In the genomic region with DNA sequence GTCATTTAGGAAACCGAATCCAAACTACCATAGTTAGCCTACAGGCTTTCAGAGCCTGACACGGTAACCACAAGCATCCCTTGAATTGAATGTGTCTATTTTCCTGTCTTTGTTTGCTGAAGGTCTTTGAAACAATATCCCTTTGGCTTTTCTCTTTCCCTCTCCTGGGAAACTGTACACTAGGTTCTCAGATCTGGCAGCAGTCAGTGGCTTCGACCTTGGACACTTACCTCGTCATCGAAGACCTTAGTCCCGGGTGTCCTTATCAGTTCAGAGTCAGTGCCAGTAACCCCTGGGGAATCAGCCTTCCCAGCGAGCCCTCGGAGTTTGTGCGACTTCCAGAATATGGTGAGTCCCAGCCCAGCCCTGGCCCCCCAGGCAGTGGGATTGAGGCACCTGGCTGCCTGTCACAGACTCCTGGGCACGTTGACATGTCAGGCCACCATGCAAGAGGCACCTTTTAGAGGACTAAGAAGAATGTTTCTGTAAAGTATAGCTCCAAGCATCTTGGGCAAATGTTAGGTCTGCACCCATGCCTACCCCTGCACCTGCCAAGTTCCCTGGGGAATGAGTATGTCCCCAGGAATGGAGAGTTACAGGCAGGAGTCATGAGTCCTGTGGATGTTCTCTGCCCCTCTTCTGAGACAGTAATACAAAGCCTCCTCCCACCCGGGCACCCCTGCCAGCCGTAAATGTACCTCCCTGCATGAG, we compare ENCODE assay signal across 1 cellular context.
A peak's percentile ranks its signal among the peaks of the same experiment; 100 is the strongest.
TF ChIP-seq lines count a peak whose summit lies in the region.

No MANE protein-coding gene starts in this region.

TF ChIP-seq in HepG2, 621 proteins besides CTCF, POLR2A, EP300 and RAD21 (continued from another document and continues in another):
- TF ChIP-seq, protein P1, sequence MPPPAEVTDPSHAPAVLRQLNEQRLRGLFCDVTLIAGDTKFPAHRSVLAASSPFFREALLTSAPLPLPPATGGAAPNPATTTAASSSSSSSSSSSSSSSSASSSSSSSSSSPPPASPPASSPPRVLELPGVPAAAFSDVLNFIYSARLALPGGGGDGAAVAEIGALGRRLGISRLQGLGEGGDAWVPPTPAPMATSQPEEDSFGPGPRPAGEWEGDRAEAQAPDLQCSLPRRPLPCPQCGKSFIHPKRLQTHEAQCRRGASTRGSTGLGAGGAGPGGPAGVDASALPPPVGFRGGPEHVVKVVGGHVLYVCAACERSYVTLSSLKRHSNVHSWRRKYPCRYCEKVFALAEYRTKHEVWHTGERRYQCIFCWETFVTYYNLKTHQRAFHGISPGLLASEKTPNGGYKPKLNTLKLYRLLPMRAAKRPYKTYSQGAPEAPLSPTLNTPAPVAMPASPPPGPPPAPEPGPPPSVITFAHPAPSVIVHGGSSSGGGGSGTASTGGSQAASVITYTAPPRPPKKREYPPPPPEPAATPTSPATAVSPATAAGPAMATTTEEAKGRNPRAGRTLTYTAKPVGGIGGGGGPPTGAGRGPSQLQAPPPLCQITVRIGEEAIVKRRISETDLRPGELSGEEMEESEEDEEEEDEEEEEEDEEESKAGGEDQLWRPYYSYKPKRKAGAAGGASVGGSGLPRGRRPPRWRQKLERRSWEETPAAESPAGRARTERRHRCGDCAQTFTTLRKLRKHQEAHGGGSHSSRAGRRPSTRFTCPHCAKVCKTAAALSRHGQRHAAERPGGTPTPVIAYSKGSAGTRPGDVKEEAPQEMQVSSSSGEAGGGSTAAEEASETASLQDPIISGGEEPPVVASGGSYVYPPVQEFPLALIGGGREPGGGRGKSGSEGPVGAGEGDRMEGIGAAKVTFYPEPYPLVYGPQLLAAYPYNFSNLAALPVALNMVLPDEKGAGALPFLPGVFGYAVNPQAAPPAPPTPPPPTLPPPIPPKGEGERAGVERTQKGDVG (CRISPR knock-in tag; IDR thresholded peaks at IDR 0.05; ENCODE audit: borderline replicate concordance): no peak
- no peak for TF ChIP-seq MAFF (IDR thresholded peaks at IDR 0.05; ENCODE audit: low read depth, low read length)
- no peak for TF ChIP-seq ZNF33A (CRISPR knock-in tag; IDR thresholded peaks at IDR 0.05; ENCODE audit: borderline replicate concordance)
- TF ChIP-seq HHEX (CRISPR knock-in tag; IDR thresholded peaks at IDR 0.05): no peak
- no peak for TF ChIP-seq PCBP2 (optimal IDR thresholded peaks at IDR 0.05; ENCODE audit: low read depth, low read length, poor library complexity, severe bottlenecking)
- 0 out of 2 replicates have a peak, but pooled peaks have one; percentile 34 for TF ChIP-seq MYNN (CRISPR knock-in tag; IDR thresholded peaks at IDR 0.05; ENCODE audit: low read depth)
- TF ChIP-seq PAX8 (CRISPR knock-in tag; IDR thresholded peaks at IDR 0.05; ENCODE audit: borderline replicate concordance): no peak
- TF ChIP-seq NR2C2 (CRISPR knock-in tag; IDR thresholded peaks at IDR 0.05; ENCODE audit: borderline replicate concordance): peak; percentile 58
- TF ChIP-seq, protein P2, sequence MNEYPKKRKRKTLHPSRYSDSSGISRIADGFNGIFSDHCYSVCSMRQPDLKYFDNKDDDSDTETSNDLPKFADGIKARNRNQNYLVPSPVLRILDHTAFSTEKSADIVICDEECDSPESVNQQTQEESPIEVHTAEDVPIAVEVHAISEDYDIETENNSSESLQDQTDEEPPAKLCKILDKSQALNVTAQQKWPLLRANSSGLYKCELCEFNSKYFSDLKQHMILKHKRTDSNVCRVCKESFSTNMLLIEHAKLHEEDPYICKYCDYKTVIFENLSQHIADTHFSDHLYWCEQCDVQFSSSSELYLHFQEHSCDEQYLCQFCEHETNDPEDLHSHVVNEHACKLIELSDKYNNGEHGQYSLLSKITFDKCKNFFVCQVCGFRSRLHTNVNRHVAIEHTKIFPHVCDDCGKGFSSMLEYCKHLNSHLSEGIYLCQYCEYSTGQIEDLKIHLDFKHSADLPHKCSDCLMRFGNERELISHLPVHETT (CRISPR knock-in tag; conservative IDR thresholded peaks at IDR 0.05): no peak
- peak; percentile 36; the same call in 1 of the 2 replicates for TF ChIP-seq ZKSCAN8 (CRISPR knock-in tag; IDR thresholded peaks at IDR 0.05; ENCODE audit: borderline replicate concordance)
- TF ChIP-seq, protein P3, sequence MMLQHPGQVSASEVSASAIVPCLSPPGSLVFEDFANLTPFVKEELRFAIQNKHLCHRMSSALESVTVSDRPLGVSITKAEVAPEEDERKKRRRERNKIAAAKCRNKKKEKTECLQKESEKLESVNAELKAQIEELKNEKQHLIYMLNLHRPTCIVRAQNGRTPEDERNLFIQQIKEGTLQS (CRISPR knock-in tag; IDR thresholded peaks at IDR 0.05): no peak
- peak; percentile 12; the same call in 1 of the 2 replicates for TF ChIP-seq CHD4 (IDR thresholded peaks at IDR 0.05; ENCODE audit: borderline replicate concordance, low read length)
- no peak for TF ChIP-seq ZNF777 (CRISPR knock-in tag; IDR thresholded peaks at IDR 0.05)
- peak; percentile 38 for TF ChIP-seq SP5 (CRISPR knock-in tag; IDR thresholded peaks at IDR 0.05; ENCODE audit: borderline replicate concordance, low read depth)
- TF ChIP-seq TBL1XR1 (IDR thresholded peaks at IDR 0.05; ENCODE audit: borderline replicate concordance, low read length, partially characterized antibody): peak; percentile 70
- no peak for TF ChIP-seq ZMAT3 (CRISPR knock-in tag; conservative IDR thresholded peaks at IDR 0.05)
- TF ChIP-seq, protein P4, sequence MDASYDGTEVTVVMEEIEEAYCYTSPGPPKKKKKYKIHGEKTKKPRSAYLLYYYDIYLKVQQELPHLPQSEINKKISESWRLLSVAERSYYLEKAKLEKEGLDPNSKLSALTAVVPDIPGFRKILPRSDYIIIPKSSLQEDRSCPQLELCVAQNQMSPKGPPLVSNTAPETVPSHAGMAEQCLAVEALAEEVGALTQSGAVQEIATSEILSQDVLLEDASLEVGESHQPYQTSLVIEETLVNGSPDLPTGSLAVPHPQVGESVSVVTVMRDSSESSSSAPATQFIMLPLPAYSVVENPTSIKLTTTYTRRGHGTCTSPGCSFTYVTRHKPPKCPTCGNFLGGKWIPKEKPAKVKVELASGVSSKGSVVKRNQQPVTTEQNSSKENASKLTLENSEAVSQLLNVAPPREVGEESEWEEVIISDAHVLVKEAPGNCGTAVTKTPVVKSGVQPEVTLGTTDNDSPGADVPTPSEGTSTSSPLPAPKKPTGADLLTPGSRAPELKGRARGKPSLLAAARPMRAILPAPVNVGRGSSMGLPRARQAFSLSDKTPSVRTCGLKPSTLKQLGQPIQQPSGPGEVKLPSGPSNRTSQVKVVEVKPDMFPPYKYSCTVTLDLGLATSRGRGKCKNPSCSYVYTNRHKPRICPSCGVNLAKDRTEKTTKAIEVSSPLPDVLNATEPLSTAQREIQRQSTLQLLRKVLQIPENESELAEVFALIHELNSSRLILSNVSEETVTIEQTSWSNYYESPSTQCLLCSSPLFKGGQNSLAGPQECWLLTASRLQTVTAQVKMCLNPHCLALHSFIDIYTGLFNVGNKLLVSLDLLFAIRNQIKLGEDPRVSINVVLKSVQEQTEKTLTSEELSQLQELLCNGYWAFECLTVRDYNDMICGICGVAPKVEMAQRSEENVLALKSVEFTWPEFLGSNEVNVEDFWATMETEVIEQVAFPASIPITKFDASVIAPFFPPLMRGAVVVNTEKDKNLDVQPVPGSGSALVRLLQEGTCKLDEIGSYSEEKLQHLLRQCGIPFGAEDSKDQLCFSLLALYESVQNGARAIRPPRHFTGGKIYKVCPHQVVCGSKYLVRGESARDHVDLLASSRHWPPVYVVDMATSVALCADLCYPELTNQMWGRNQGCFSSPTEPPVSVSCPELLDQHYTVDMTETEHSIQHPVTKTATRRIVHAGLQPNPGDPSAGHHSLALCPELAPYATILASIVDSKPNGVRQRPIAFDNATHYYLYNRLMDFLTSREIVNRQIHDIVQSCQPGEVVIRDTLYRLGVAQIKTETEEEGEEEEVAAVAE (CRISPR knock-in tag; IDR thresholded peaks at IDR 0.05; ENCODE audit: borderline replicate concordance): peak; percentile 75
- TF ChIP-seq ZNF441 (CRISPR knock-in tag; IDR thresholded peaks at IDR 0.05; ENCODE audit: borderline replicate concordance): peak; percentile 74; the same call in 1 of the 2 replicates
- TF ChIP-seq, protein P5, sequence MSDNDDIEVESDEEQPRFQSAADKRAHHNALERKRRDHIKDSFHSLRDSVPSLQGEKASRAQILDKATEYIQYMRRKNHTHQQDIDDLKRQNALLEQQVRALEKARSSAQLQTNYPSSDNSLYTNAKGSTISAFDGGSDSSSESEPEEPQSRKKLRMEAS (IDR thresholded peaks at IDR 0.05): peak; percentile 51; the same call in 1 of the 2 replicates
- peak; percentile 87; the same call in 1 of the 2 replicates for TF ChIP-seq ZC3H4 (CRISPR knock-in tag; IDR thresholded peaks at IDR 0.05; ENCODE audit: borderline replicate concordance)
- no peak for TF ChIP-seq NONO (IDR thresholded peaks at IDR 0.05)
- peak; percentile 27; the same call in 1 of the 2 replicates for TF ChIP-seq NONO (CRISPR knock-in tag; conservative IDR thresholded peaks at IDR 0.05)
- no peak; the same call in 1 of the 2 replicates for TF ChIP-seq YEATS2 (CRISPR knock-in tag; IDR thresholded peaks at IDR 0.05; ENCODE audit: borderline replicate concordance)
- peak; percentile 60 for TF ChIP-seq TCF7 (IDR thresholded peaks at IDR 0.05; ENCODE audit: low read depth)
- TF ChIP-seq TAF1 (CRISPR knock-in tag; IDR thresholded peaks at IDR 0.05): peak; percentile 78
- TF ChIP-seq TBP (CRISPR knock-in tag; IDR thresholded peaks at IDR 0.05): peak; percentile 36; the same call in 1 of the 2 replicates
- TF ChIP-seq, protein P6, sequence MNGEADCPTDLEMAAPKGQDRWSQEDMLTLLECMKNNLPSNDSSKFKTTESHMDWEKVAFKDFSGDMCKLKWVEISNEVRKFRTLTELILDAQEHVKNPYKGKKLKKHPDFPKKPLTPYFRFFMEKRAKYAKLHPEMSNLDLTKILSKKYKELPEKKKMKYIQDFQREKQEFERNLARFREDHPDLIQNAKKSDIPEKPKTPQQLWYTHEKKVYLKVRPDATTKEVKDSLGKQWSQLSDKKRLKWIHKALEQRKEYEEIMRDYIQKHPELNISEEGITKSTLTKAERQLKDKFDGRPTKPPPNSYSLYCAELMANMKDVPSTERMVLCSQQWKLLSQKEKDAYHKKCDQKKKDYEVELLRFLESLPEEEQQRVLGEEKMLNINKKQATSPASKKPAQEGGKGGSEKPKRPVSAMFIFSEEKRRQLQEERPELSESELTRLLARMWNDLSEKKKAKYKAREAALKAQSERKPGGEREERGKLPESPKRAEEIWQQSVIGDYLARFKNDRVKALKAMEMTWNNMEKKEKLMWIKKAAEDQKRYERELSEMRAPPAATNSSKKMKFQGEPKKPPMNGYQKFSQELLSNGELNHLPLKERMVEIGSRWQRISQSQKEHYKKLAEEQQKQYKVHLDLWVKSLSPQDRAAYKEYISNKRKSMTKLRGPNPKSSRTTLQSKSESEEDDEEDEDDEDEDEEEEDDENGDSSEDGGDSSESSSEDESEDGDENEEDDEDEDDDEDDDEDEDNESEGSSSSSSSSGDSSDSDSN (CRISPR knock-in tag; IDR thresholded peaks at IDR 0.05): peak; percentile 56
- TF ChIP-seq MED1 (CRISPR knock-in tag; IDR thresholded peaks at IDR 0.05): peak; percentile 95
- no peak for TF ChIP-seq SOX6 (IDR thresholded peaks at IDR 0.05)
- peak; percentile 97 for TF ChIP-seq SOX6 (CRISPR knock-in tag; IDR thresholded peaks at IDR 0.05)
- no peak for TF ChIP-seq ZNF678 (CRISPR knock-in tag; IDR thresholded peaks at IDR 0.05)
- TF ChIP-seq, protein P7, sequence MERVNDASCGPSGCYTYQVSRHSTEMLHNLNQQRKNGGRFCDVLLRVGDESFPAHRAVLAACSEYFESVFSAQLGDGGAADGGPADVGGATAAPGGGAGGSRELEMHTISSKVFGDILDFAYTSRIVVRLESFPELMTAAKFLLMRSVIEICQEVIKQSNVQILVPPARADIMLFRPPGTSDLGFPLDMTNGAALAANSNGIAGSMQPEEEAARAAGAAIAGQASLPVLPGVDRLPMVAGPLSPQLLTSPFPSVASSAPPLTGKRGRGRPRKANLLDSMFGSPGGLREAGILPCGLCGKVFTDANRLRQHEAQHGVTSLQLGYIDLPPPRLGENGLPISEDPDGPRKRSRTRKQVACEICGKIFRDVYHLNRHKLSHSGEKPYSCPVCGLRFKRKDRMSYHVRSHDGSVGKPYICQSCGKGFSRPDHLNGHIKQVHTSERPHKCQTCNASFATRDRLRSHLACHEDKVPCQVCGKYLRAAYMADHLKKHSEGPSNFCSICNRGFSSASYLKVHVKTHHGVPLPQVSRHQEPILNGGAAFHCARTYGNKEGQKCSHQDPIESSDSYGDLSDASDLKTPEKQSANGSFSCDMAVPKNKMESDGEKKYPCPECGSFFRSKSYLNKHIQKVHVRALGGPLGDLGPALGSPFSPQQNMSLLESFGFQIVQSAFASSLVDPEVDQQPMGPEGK (CRISPR knock-in tag; IDR thresholded peaks at IDR 0.05): peak; percentile 75
- peak; percentile 58; the same call in 1 of the 2 replicates for TF ChIP-seq NFKBIZ (CRISPR knock-in tag; IDR thresholded peaks at IDR 0.05)
- TF ChIP-seq, protein P8, sequence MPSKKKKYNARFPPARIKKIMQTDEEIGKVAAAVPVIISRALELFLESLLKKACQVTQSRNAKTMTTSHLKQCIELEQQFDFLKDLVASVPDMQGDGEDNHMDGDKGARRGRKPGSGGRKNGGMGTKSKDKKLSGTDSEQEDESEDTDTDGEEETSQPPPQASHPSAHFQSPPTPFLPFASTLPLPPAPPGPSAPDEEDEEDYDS (CRISPR knock-in tag; IDR thresholded peaks at IDR 0.05): peak; percentile 89
- TF ChIP-seq SIN3A (IDR thresholded peaks at IDR 0.05; ENCODE audit: borderline replicate concordance, low read depth, low read length): peak; percentile 56; the same call in 1 of the 2 replicates
- TF ChIP-seq ZBTB38 (CRISPR knock-in tag; IDR thresholded peaks at IDR 0.05): 0 out of 2 replicates have a peak, but pooled peaks have one; percentile 36
- TF ChIP-seq, protein P9, sequence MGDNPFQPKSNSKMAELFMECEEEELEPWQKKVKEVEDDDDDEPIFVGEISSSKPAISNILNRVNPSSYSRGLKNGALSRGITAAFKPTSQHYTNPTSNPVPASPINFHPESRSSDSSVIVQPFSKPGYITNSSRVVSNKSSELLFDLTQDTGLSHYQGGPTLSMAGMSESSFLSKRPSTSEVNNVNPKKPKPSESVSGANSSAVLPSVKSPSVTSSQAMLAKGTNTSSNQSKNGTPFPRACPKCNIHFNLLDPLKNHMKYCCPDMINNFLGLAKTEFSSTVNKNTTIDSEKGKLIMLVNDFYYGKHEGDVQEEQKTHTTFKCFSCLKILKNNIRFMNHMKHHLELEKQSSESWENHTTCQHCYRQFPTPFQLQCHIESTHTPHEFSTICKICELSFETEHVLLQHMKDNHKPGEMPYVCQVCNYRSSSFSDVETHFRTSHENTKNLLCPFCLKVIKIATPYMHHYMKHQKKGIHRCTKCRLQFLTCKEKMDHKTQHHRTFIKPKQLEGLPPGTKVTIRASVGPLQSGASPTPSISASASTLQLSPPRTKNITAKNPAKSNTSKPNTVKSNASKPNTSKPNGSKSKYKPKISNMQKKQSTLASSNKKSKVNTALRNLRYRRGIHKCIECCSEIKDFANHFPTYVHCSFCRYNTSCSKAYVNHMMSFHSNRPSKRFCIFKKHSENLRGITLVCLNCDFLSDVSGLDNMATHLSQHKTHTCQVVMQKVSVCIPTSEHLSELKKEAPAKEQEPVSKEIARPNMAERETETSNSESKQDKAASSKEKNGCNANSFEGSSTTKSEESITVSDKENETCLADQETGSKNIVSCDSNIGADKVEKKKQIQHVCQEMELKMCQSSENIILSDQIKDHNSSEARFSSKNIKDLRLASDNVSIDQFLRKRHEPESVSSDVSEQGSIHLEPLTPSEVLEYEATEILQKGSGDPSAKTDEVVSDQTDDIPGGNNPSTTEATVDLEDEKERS (CRISPR knock-in tag; IDR thresholded peaks at IDR 0.05): 0 out of 2 replicates have a peak, but pooled peaks have one; percentile 50
- TF ChIP-seq CBX1 (IDR thresholded peaks at IDR 0.05; ENCODE audit: low read depth): peak; percentile 20
- no peak for TF ChIP-seq TARDBP (CRISPR knock-in tag; IDR thresholded peaks at IDR 0.05)
- TF ChIP-seq MEIS1 (CRISPR knock-in tag; IDR thresholded peaks at IDR 0.05; ENCODE audit: borderline replicate concordance): 0 out of 2 replicates have a peak, but pooled peaks have one; percentile 47
- TF ChIP-seq ZNF766 (CRISPR knock-in tag; IDR thresholded peaks at IDR 0.05; ENCODE audit: borderline replicate concordance): no peak
- peak; percentile 75; the same call in 1 of the 2 replicates for TF ChIP-seq NFIC (IDR thresholded peaks at IDR 0.05; ENCODE audit: low read length)
